ENCODE assay signal across 10 cellular contexts in genomic region chr17:79951361-79952264, GRCh38.
A peak's percentile ranks its signal among the peaks of the same experiment; 100 is the strongest.
DNase-seq lines count a peak whose midpoint lies in the region; ATAC-seq and FAIRE-seq lines count a peak whose summit lies in the region.
"Had no signal": no experiment of that assay in that cellular context is flagged by ENCODE, and none has a peak within 500 bp of the region (broad histone marks: within the 10 kb centered on the region; RNA-seq: fewer than 3 reads in every experiment).

No MANE protein-coding gene starts in this region.

- no peaks in the 10 kb centered on the region for H3K9me3 Mint-ChIP-seq in activated CD4-positive, alpha-beta T cell treated with anti-CD3 and anti-CD28 coated beads for 36 hours (ENCODE audit: low read depth)
- H3K9me3 Mint-ChIP-seq: activated naive CD4-positive, alpha-beta T cell treated with anti-CD3 and anti-CD28 coated beads, Interleukin-2, amount 50 U/mL, for 24 hours had no signal

- peak; percentile 8 for DNase-seq in GM19239 (ENCODE audit: insufficient read length, low spot score)
- peak; percentile 95 for DNase-seq in iris pigment epithelial cell (ENCODE audit: low read depth)
- DNase-seq in activated CD4-positive, alpha-beta T cell treated with anti-CD3 and anti-CD28 coated beads for 36 hours = no peak

- intact Hi-C loops in activated CD4-positive, alpha-beta T cell treated with anti-CD3 and anti-CD28 coated beads for 36 hours (cut with DNase I, micrococcal nuclease) = no loop called here

- peaks cover 34% of the 10 kb centered on the region for H3K4me1 ChIP-seq in skeletal muscle satellite cell (ENCODE audit: control insufficient read depth, insufficient read depth, low read length)

- no peak for FAIRE-seq in GM19239 (lab: Jason Lieb, UNC)

- peak overlapping the region; percentile 89 for H3K27ac ChIP-seq in angular gyrus (ENCODE audit: low read depth, low read length)

- no peaks in the 10 kb centered on the region for H3K4me1 Mint-ChIP-seq in activated CD4-positive, alpha-beta T cell treated with anti-CD3 and anti-CD28 coated beads for 36 hours
- H3K4me1 Mint-ChIP-seq: activated naive CD4-positive, alpha-beta T cell treated with anti-CD3 and anti-CD28 coated beads, Interleukin-2, amount 50 U/mL, for 24 hours had no signal

- H3K9me3 ChIP-seq in skeletal muscle satellite cell (replicated peaks; ENCODE audit: low read length) = no peaks in the 10 kb centered on the region

- peak overlapping the region; percentile 10 for H3K9ac ChIP-seq in skeletal muscle satellite cell (ENCODE audit: low read depth, low read length)

- peaks cover 20% of the 10 kb centered on the region for H3K36me3 ChIP-seq in skeletal muscle satellite cell (ENCODE audit: insufficient read depth, low read length)

- H3K4me2 ChIP-seq in skeletal muscle satellite cell (ENCODE audit: low read length) = peak overlapping the region; percentile 54

- no peaks in the 10 kb centered on the region for H3K27me3 Mint-ChIP-seq in activated CD4-positive, alpha-beta T cell treated with anti-CD3 and anti-CD28 coated beads for 36 hours
- H3K27me3 Mint-ChIP-seq: activated naive CD4-positive, alpha-beta T cell treated with anti-CD3 and anti-CD28 coated beads, Interleukin-2, amount 50 U/mL, for 24 hours had no signal

- no peak overlapping the region for H3K4me3 ChIP-seq in skeletal muscle satellite cell (ENCODE audit: low read length)

- no peak for ATAC-seq in HG03025 (IDR thresholded peaks at IDR 0.05; ENCODE audit: low FRiP score, unreplicated experiment)
- ATAC-seq in activated CD4-positive, alpha-beta T cell treated with anti-CD3 and anti-CD28 coated beads for 36 hours = no peak
- no peak for ATAC-seq in GM18511 (IDR thresholded peaks at IDR 0.05; ENCODE audit: unreplicated experiment)
- no peak for ATAC-seq in GM21825 (IDR thresholded peaks at IDR 0.05; ENCODE audit: unreplicated experiment)
- ATAC-seq: HCT116 had no signal

- POLR2A ChIA-PET in activated CD4-positive, alpha-beta T cell treated with anti-CD3 and anti-CD28 coated beads for 36 hours (lab: Charles Lee) = interaction anchor here (0.5 kb wide), 1 partner anchor 1032 kb away, joined by 3 read pairs; no protein-coding TSS in a partner anchor

- no peaks in the 10 kb centered on the region for H3K36me3 Mint-ChIP-seq in activated CD4-positive, alpha-beta T cell treated with anti-CD3 and anti-CD28 coated beads for 36 hours (ENCODE audit: low read depth)
- H3K36me3 Mint-ChIP-seq: activated naive CD4-positive, alpha-beta T cell treated with anti-CD3 and anti-CD28 coated beads, Interleukin-2, amount 50 U/mL, for 24 hours had no signal

- H3K27me3 ChIP-seq in skeletal muscle satellite cell (ENCODE audit: control insufficient read depth, insufficient read depth, low read length) = no peaks in the 10 kb centered on the region

- no peak overlapping the region for H3K4me3 Mint-ChIP-seq in activated CD4-positive, alpha-beta T cell treated with anti-CD3 and anti-CD28 coated beads for 36 hours
- H3K4me3 Mint-ChIP-seq: activated naive CD4-positive, alpha-beta T cell treated with anti-CD3 and anti-CD28 coated beads, Interleukin-2, amount 50 U/mL, for 24 hours had no signal

- no peak overlapping the region for H3K27ac Mint-ChIP-seq in activated CD4-positive, alpha-beta T cell treated with anti-CD3 and anti-CD28 coated beads for 36 hours
- H3K27ac Mint-ChIP-seq: activated naive CD4-positive, alpha-beta T cell treated with anti-CD3 and anti-CD28 coated beads, Interleukin-2, amount 50 U/mL, for 24 hours had no signal

- CTCF ChIA-PET in activated CD4-positive, alpha-beta T cell treated with anti-CD3 and anti-CD28 coated beads for 36 hours (lab: Charles Lee) = interaction anchor here (0.6 kb wide), 2 partner anchors 22 to 561 kb away, joined by 4 to 5 read pairs; no protein-coding TSS in a partner anchor
